In genomic region chr3:152352559-152352958, GRCh38 we compare ENCODE assay signal across 13 cellular contexts.
DNase-seq lines count a peak whose midpoint lies in the region; ATAC-seq, FAIRE-seq and TF ChIP-seq lines count a peak whose summit lies in the region.
"Had no signal": no experiment of that assay in that cellular context is flagged by ENCODE, and none has a peak within 500 bp of the region (broad histone marks: within the 10 kb centered on the region; RNA-seq: fewer than 3 reads in every experiment).

No MANE protein-coding gene starts in this region.

- peak; percentile 45 for FAIRE-seq in H1 (lab: Jason Lieb, UNC)

- H2BK15ac ChIP-seq in H1 (ENCODE audit: low read length), result no peak overlapping the region

- H2BK20ac ChIP-seq in H1 (ENCODE audit: low read length), result no peak overlapping the region

- no peaks in the 10 kb centered on the region for H3K23me2 ChIP-seq in H1 (ENCODE audit: low read depth, low read length)

- H3K4me2 ChIP-seq in H1 (ENCODE audit: insufficient read depth in 1 of 2, low read depth in 2 of 2, low read length in 2 of 2), result no peak overlapping the region

- no peak for TF ChIP-seq CTCF in GM12865 (IDR thresholded peaks at IDR 0.05; ENCODE audit: insufficient read depth, low read depth, low read length, missing control alignments)
- no peak for TF ChIP-seq CTCF in H1 (IDR thresholded peaks at IDR 0.05; ENCODE audit: control extremely low read depth in 1 of 3, insufficient read depth in 1 of 3, low read depth in 1 of 3, low read length in 3 of 3)

- no peak overlapping the region for H2AFZ ChIP-seq in H1 (ENCODE audit: low read length)

- 92% methylated on average over 4 of the region's 4 CpGs; no CpG with 5 or more reads in 1 of the 2 experiments for WGBS in H1 (ENCODE audit: extremely low coverage in 1 of 2, insufficient coverage in 1 of 2, insufficient read length in 1 of 2, insufficient replicate concordance in 2 of 2, low coverage in 1 of 2, low lambda C conversion rate in 2 of 2, missing lambda C conversion rate in 1 of 2), 2 experiments

- H3K4me1 ChIP-seq in H1 (replicated peaks in 1 of 4; ENCODE audit: control insufficient read depth in 3 of 4, insufficient read depth in 4 of 4, low read length in 3 of 4) (0 out of 7 replicates have a peak, but pooled peaks cover 0 to 3% (median 0%) of the 10 kb centered on the region in 4 experiments), rectal smooth muscle tissue (ENCODE audit: control insufficient read depth, insufficient read depth, low read length) (peaks cover 33% of the 10 kb centered on the region)

- H3K79me2 ChIP-seq in H1 (ENCODE audit: control insufficient read depth in 1 of 2, insufficient read depth in 2 of 2, low read length in 2 of 2), result peaks cover 0 to 23% of the 10 kb centered on the region in 2 experiments; a peak in 2 of 4 replicates

- H3K56ac ChIP-seq in H1 (replicated peaks; ENCODE audit: insufficient read length, low read depth, low read length), result no peak overlapping the region

- no peak for TF ChIP-seq POLR2A in H1 (IDR thresholded peaks at IDR 0.05; ENCODE audit: control extremely low read depth in 1 of 2, low read depth in 2 of 2, low read length in 2 of 2)

- no peaks in the 10 kb centered on the region for H4K20me1 ChIP-seq in H1 (replicated peaks in 1 of 2; ENCODE audit: control insufficient read depth in 1 of 2, insufficient read depth in 2 of 2, low read length in 2 of 2)

- no peak overlapping the region for H3K9ac ChIP-seq in H1 (replicated peaks in 1 of 4; ENCODE audit: extremely low read depth in 1 of 4, low read depth in 3 of 4, low read length in 3 of 4)
- H3K9ac ChIP-seq in rectal smooth muscle tissue (ENCODE audit: low read length), result no peak overlapping the region

- no peak overlapping the region for H3K27ac ChIP-seq in H1 (ENCODE audit: low read depth, low read length)
- peak overlapping the region; percentile 22 for H3K27ac ChIP-seq in rectal smooth muscle tissue (ENCODE audit: low read depth, low read length)

- H4K5ac ChIP-seq in H1 (ENCODE audit: insufficient read length, low read depth, low read length), result no peak overlapping the region

- H2BK12ac ChIP-seq in H1 (ENCODE audit: low read depth, low read length), result no peak overlapping the region

- no peak overlapping the region for H3K4ac ChIP-seq in H1 (replicated peaks; ENCODE audit: insufficient read length, low read depth, low read length)

- H3K27me3 ChIP-seq in H1 (replicated peaks in 1 of 4; ENCODE audit: control insufficient read depth in 3 of 4, extremely low read depth in 1 of 4, insufficient read depth in 3 of 4, low read length in 3 of 4) (no peaks in the 10 kb centered on the region), rectal smooth muscle tissue (ENCODE audit: control insufficient read depth, insufficient read depth, low read length) (no peaks in the 10 kb centered on the region)
- H3K27me3 ChIP-seq: gastroesophageal sphincter had no signal

- no peak overlapping the region for H2BK5ac ChIP-seq in H1 (ENCODE audit: low read depth, low read length)

- H2AK5ac ChIP-seq in H1 (ENCODE audit: low read depth, low read length), result no peak overlapping the region

- no peak for TF ChIP-seq RAD21 in H1 (IDR thresholded peaks at IDR 0.05 in 1 of 2, conservative IDR thresholded peaks at IDR 0.05 in 1 of 2; ENCODE audit: low read depth in 2 of 2, low read length in 2 of 2)

- DNase-seq in GM12865 (ENCODE audit: low read depth) (peak; percentile 62), LHCN-M2 (ENCODE audit: low read depth) (peak; percentile 87), H1 (ENCODE audit: low read depth in 1 of 2, low spot score in 2 of 2) (no peak), HuH-7 (ENCODE audit: low spot score) (no peak), inferior parietal cortex (ENCODE audit: extremely low spot score) (no peak)
- DNase-seq: activated CD4-positive, alpha-beta T cell treated with anti-CD3 and anti-CD28 coated beads for 48 hours; IMR-90; stimulated activated CD4-positive, alpha-beta T cell treated with anti-CD3 and anti-CD28 coated beads, Interleukin-12 subunit alpha, Interleukin-12 subunit beta, amount 100 ng/mL, for 4 hours; stimulated activated naive CD4-positive, alpha-beta T cell treated with Interleukin-2 at 50 U/mL for 16 hours had no signal

- CTCF ChIA-PET in H1 (lab: Charles Lee; ENCODE audit: partially characterized antibody), result interaction anchor here (0.9 to 1.6 kb wide), 2 partner anchors 11 to 19 kb away, joined by 3 read pairs; no protein-coding TSS in a partner anchor

- H4K91ac ChIP-seq in H1 (replicated peaks; ENCODE audit: insufficient read length, low read length), result no peak overlapping the region

- H4K8ac ChIP-seq in H1 (ENCODE audit: extremely low read depth, insufficient read depth, low read length), result no peak overlapping the region

- H3K9me3 ChIP-seq in H1 (ENCODE audit: insufficient read depth in 2 of 2, low read depth in 1 of 2, low read length in 1 of 2), result no peaks in the 10 kb centered on the region
- H3K9me3 ChIP-seq: gastroesophageal sphincter had no signal

- no peak overlapping the region for H3K23ac ChIP-seq in H1 (ENCODE audit: insufficient read length)

- H3K14ac ChIP-seq in H1 (ENCODE audit: insufficient read length), result no peak overlapping the region

- H3K36me3 ChIP-seq in H1 (ENCODE audit: control insufficient read depth in 2 of 4, insufficient read depth in 4 of 4, low read length in 3 of 4) (no peaks in the 10 kb centered on the region), rectal smooth muscle tissue (ENCODE audit: control insufficient read depth, insufficient read depth, low read length) (no peaks in the 10 kb centered on the region)
- H3K36me3 ChIP-seq: gastroesophageal sphincter had no signal

- POLR2A ChIA-PET in H1 (lab: Charles Lee; ENCODE audit: partially characterized antibody), result no interaction called here

- no peak overlapping the region for H3K4me3 ChIP-seq in GM12865 (ENCODE audit: low read depth, low read length)
- no peak overlapping the region for H3K4me3 ChIP-seq in H1 (ENCODE audit: extremely low read depth in 1 of 4, insufficient read depth in 2 of 4, low read depth in 3 of 4, low read length in 4 of 4)
- H3K4me3 ChIP-seq in rectal smooth muscle tissue (ENCODE audit: low read length), result no peak overlapping the region
- H3K4me3 ChIP-seq: gastroesophageal sphincter had no signal

- H3K79me1 ChIP-seq in H1 (ENCODE audit: low read depth, low read length), result no peaks in the 10 kb centered on the region

- ATAC-seq in GM21737 (IDR thresholded peaks at IDR 0.05; ENCODE audit: unreplicated experiment) (no peak), HG02970 (IDR thresholded peaks at IDR 0.05; ENCODE audit: low FRiP score, unreplicated experiment) (no peak)
- ATAC-seq: gastroesophageal sphincter had no signal

- no peak overlapping the region for H3K18ac ChIP-seq in H1 (ENCODE audit: extremely low read depth, low read length)

- no peak overlapping the region for H2BK120ac ChIP-seq in H1 (replicated peaks; ENCODE audit: low read depth, low read length)

- no peak for TF ChIP-seq EP300 in H1 (IDR thresholded peaks at IDR 0.05; ENCODE audit: borderline replicate concordance in 1 of 2, low read depth in 2 of 2, low read length in 2 of 2)

TF ChIP-seq in H1, 55 proteins besides CTCF, POLR2A, EP300 and RAD21:
- TF ChIP-seq EGR1 (IDR thresholded peaks at IDR 0.05; ENCODE audit: borderline replicate concordance, low read depth, low read length) (no peak), BCL11A (IDR thresholded peaks at IDR 0.05; ENCODE audit: low read depth in 2 of 2, low read length in 2 of 2) (no peak), POU5F1 (IDR thresholded peaks at IDR 0.05; ENCODE audit: low read depth, low read length) (no peak), NANOG (IDR thresholded peaks at IDR 0.05; ENCODE audit: insufficient read depth, low read depth, low read length, poor library complexity, severe bottlenecking) (no peak), SIRT6 (IDR thresholded peaks at IDR 0.05; ENCODE audit: low read length) (no peak), E2F6 (IDR thresholded peaks at IDR 0.05) (no peak), KDM4A (IDR thresholded peaks at IDR 0.05; ENCODE audit: low read depth, low read length, severe bottlenecking) (no peak), SAP30 (IDR thresholded peaks at IDR 0.05; ENCODE audit: insufficient read depth, insufficient replicate concordance, low read length) (no peak), TEAD4 (IDR thresholded peaks at IDR 0.05; ENCODE audit: low read depth, low read length) (no peak), GABPA (IDR thresholded peaks at IDR 0.05; ENCODE audit: borderline replicate concordance, insufficient read depth, low read length) (no peak), MAX (IDR thresholded peaks at IDR 0.05) (no peak), MAFK (IDR thresholded peaks at IDR 0.05; ENCODE audit: low read depth, low read length) (no peak), HDAC2 (IDR thresholded peaks at IDR 0.05; ENCODE audit: borderline replicate concordance in 1 of 2, low read depth in 2 of 2, low read length in 2 of 2) (no peak), JUN (IDR thresholded peaks at IDR 0.05; ENCODE audit: low read depth, low read length) (no peak), SUZ12 (IDR thresholded peaks at IDR 0.05; ENCODE audit: low read length) (no peak)

Comparison
In these comparisons a context has a peak if more than half of its experiments do, and no peak if none do; other contexts are left out.
1. DNase-seq: peak in GM12865 (single experiment) and LHCN-M2 (single experiment); none in H1 (0 of 2), HuH-7 (single experiment) and inferior parietal cortex (single experiment).